ENCODE assay signal across 1 cellular context in the genomic region with DNA sequence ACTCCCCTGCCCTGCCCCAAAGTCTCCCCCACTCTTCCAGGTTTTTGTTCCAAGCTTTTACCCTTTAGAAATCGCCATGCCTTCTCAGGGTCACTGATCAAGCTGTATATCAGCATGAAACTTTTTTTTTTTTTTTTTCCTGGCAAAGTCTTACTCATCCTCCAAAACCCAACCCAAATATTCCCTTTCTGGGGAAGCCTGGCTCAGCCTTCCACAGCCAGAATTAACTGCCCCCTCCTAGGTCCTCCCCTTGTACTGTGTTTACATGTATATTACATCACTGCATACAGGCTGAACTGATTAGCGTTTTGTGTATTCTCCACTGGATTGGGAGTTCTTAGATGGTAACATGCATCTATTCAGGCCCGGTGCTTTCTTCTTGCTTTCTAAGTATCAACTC.
TF ChIP-seq lines count a peak whose summit lies in the region.

No MANE protein-coding gene starts in this region.

TF ChIP-seq in GM23338, 12 proteins besides CTCF, POLR2A, EP300 and RAD21 (continued from another document):
- TF ChIP-seq, protein P1, sequence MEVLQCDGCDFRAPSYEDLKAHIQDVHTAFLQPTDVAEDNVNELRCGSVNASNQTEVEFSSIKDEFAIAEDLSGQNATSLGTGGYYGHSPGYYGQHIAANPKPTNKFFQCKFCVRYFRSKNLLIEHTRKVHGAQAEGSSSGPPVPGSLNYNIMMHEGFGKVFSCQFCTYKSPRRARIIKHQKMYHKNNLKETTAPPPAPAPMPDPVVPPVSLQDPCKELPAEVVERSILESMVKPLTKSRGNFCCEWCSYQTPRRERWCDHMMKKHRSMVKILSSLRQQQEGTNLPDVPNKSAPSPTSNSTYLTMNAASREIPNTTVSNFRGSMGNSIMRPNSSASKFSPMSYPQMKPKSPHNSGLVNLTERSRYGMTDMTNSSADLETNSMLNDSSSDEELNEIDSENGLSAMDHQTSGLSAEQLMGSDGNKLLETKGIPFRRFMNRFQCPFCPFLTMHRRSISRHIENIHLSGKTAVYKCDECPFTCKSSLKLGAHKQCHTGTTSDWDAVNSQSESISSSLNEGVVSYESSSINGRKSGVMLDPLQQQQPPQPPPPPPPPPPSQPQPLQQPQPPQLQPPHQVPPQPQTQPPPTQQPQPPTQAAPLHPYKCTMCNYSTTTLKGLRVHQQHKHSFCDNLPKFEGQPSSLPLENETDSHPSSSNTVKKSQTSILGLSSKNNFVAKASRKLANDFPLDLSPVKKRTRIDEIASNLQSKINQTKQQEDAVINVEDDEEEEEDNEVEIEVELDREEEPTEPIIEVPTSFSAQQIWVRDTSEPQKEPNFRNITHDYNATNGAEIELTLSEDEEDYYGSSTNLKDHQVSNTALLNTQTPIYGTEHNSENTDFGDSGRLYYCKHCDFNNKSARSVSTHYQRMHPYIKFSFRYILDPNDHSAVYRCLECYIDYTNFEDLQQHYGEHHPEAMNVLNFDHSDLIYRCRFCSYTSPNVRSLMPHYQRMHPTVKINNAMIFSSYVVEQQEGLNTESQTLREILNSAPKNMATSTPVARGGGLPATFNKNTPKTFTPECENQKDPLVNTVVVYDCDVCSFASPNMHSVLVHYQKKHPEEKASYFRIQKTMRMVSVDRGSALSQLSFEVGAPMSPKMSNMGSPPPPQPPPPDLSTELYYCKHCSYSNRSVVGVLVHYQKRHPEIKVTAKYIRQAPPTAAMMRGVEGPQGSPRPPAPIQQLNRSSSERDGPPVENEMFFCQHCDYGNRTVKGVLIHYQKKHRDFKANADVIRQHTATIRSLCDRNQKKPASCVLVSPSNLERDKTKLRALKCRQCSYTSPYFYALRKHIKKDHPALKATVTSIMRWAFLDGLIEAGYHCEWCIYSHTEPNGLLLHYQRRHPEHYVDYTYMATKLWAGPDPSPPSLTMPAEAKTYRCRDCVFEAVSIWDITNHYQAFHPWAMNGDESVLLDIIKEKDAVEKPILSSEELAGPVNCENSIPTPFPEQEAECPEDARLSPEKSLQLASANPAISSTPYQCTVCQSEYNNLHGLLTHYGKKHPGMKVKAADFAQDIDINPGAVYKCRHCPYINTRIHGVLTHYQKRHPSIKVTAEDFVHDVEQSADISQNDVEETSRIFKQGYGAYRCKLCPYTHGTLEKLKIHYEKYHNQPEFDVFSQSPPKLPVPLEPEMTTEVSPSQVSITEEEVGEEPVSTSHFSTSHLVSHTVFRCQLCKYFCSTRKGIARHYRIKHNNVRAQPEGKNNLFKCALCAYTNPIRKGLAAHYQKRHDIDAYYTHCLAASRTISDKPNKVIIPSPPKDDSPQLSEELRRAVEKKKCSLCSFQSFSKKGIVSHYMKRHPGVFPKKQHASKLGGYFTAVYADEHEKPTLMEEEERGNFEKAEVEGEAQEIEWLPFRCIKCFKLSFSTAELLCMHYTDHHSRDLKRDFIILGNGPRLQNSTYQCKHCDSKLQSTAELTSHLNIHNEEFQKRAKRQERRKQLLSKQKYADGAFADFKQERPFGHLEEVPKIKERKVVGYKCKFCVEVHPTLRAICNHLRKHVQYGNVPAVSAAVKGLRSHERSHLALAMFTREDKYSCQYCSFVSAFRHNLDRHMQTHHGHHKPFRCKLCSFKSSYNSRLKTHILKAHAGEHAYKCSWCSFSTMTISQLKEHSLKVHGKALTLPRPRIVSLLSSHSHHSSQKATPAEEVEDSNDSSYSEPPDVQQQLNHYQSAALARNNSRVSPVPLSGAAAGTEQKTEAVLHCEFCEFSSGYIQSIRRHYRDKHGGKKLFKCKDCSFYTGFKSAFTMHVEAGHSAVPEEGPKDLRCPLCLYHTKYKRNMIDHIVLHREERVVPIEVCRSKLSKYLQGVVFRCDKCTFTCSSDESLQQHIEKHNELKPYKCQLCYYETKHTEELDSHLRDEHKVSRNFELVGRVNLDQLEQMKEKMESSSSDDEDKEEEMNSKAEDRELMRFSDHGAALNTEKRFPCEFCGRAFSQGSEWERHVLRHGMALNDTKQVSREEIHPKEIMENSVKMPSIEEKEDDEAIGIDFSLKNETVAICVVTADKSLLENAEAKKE (CRISPR knock-in tag; IDR thresholded peaks at IDR 0.05), result no peak
- no peak for TF ChIP-seq CREB1 (CRISPR knock-in tag; IDR thresholded peaks at IDR 0.05; ENCODE audit: low read depth)
- no peak for TF ChIP-seq ZNF114 (CRISPR knock-in tag; IDR thresholded peaks at IDR 0.05)
- no peak for TF ChIP-seq JUNB (IDR thresholded peaks at IDR 0.05; ENCODE audit: unreplicated experiment)
- TF ChIP-seq NANOG (IDR thresholded peaks at IDR 0.05; ENCODE audit: borderline replicate concordance), result no peak
- no peak for TF ChIP-seq POLR2AphosphoS5 (IDR thresholded peaks at IDR 0.05; ENCODE audit: low read depth)
- TF ChIP-seq ZNF331 (CRISPR knock-in tag; IDR thresholded peaks at IDR 0.05; ENCODE audit: low read depth), result no peak
- TF ChIP-seq STAT1 (IDR thresholded peaks at IDR 0.05; ENCODE audit: unreplicated experiment), result no peak
- no peak for TF ChIP-seq EZH2phosphoT487 (IDR thresholded peaks at IDR 0.05; ENCODE audit: unreplicated experiment)
- TF ChIP-seq ETS1 (IDR thresholded peaks at IDR 0.05), result no peak
- no peak for TF ChIP-seq EZH2 (IDR thresholded peaks at IDR 0.05; ENCODE audit: low read depth, unreplicated experiment)
TF ChIP-seq in GM23338: peak in this region for 0.
